ENCODE assay signal across 8 cellular contexts in genomic region chr2:27323592-27324285, GRCh38. TPM values are rescaled to one million over a fixed set of nuclear protein-coding genes. Genes with fewer than 3 reads are reported as not detected.
DNase-seq lines count a peak whose midpoint lies in the region; ATAC-seq and TF ChIP-seq lines count a peak whose summit lies in the region.

No MANE protein-coding gene starts in this region.

- TF ChIP-seq RAD21 in HCT116 (IDR thresholded peaks at IDR 0.05; ENCODE audit: low read depth): no peak

- CTCF ChIA-PET in HCT116 (lab: Charles Lee): interaction anchor here (1.3 kb wide), 1 partner anchor 44 kb away, joined by 4 read pairs; no protein-coding TSS in a partner anchor

- POLR2A ChIA-PET in HCT116 (lab: Charles Lee): interaction anchor here (1.3 kb wide), 1 partner anchor 46 kb away, joined by 4 read pairs; the partner anchor contains the start of gene EIF2B4

- no peaks in the 10 kb centered on the region for H4K20me1 ChIP-seq in HCT116 (ENCODE audit: insufficient read depth)
- no peaks in the 10 kb centered on the region for H4K20me1 ChIP-seq in SU-DHL-6 (ENCODE audit: low read depth, low read length)

- RAD21 ChIA-PET in HCT116 (lab: Charles Lee; ENCODE audit: low non-redundant PET in 1 of 2, low total read pairs in 2 of 2, uncharacterized antibody in 2 of 2, unreplicated experiment in 2 of 2): no interaction called here

- H3K4me2 ChIP-seq in HCT116 (ENCODE audit: low read length) (peak overlapping the region; percentile 87), SU-DHL-6 (ENCODE audit: low read depth, low read length, poor library complexity, severe bottlenecking) (peak overlapping the region; percentile 87)

- H3K4me1 ChIP-seq in HCT116 (ENCODE audit: control insufficient read depth in 1 of 2, insufficient read depth in 2 of 2, low read length in 2 of 2): peaks cover 24 to 40% of the 10 kb centered on the region in 2 experiments

- H2AFZ ChIP-seq in HCT116 (ENCODE audit: low read depth, low read length, poor library complexity, severe bottlenecking) (no peak overlapping the region), SU-DHL-6 (ENCODE audit: low read depth, low read length, severe bottlenecking) (peak overlapping the region; percentile 44)

- H3K79me2 ChIP-seq in HCT116 (ENCODE audit: insufficient read depth, low read length) (peaks cover 15% of the 10 kb centered on the region), SU-DHL-6 (ENCODE audit: insufficient read depth, low read length) (0 out of 2 replicates have a peak, but pooled peaks cover 8% of the 10 kb centered on the region)

- H3K4me3 ChIP-seq in HCT116 (replicated peaks in 1 of 2; ENCODE audit: low read depth in 1 of 2, low read length in 2 of 2) (peak overlapping the region; percentile 85 to 90), SU-DHL-6 (ENCODE audit: insufficient read depth, low read length, poor library complexity, severe bottlenecking) (peak overlapping the region; percentile 81), foreskin fibroblast (ENCODE audit: low read depth in 1 of 2, low read length in 2 of 2) (peak overlapping the region; percentile 87 to 94)

- H3K27me3 ChIP-seq in HCT116 (ENCODE audit: insufficient read depth, low read length) (no peaks in the 10 kb centered on the region), SU-DHL-6 (ENCODE audit: low read length) (no peaks in the 10 kb centered on the region)

- H3K9me2 ChIP-seq in HCT116 (ENCODE audit: insufficient read depth) (no peaks in the 10 kb centered on the region), SU-DHL-6 (replicated peaks; ENCODE audit: insufficient read depth, low read length) (no peaks in the 10 kb centered on the region)

- ATAC-seq in HCT116 (no peak), HG03025 (IDR thresholded peaks at IDR 0.05; ENCODE audit: low FRiP score, unreplicated experiment) (no peak)

- intact Hi-C loops in HCT116 (cut with micrococcal nuclease): loop anchor here (1.0 to 5.0 kb wide), 3 partner anchors 34 to 61 kb away; partner anchors contain the start of genes EIF2B4, SLC30A3 and SNX17

- H3K27ac ChIP-seq in HCT116 (ENCODE audit: low read depth, low read length) (peak overlapping the region; percentile 90), SU-DHL-6 (ENCODE audit: low read depth, low read length) (peak overlapping the region; percentile 65)

- no TSS peak for BruUV-seq in HCT116 (replicated peaks; lab: Mats Ljungman, UMichigan)

- TF ChIP-seq CTCF in HCT116 (IDR thresholded peaks at IDR 0.05 in 2 of 3, conservative IDR thresholded peaks at IDR 0.05 in 1 of 3; ENCODE audit: borderline replicate concordance in 1 of 3, insufficient read depth in 1 of 3, low read depth in 2 of 3, low read length in 2 of 3): no peak
- no peak for TF ChIP-seq CTCF in SU-DHL-6 (IDR thresholded peaks at IDR 0.05; ENCODE audit: insufficient read depth, low read length, poor library complexity, severe bottlenecking)
- TF ChIP-seq CTCF in foreskin fibroblast (IDR thresholded peaks at IDR 0.05; ENCODE audit: low read depth, low read length): no peak

- peaks cover 18% of the 10 kb centered on the region for H3F3A ChIP-seq in SU-DHL-6 (ENCODE audit: insufficient read depth)

- no peaks in the 10 kb centered on the region for H3K9me3 ChIP-seq in HCT116 (ENCODE audit: control insufficient read depth in 1 of 2, insufficient read depth in 1 of 2, low read depth in 1 of 2, low read length in 2 of 2)
- H3K9me3 ChIP-seq in SU-DHL-6 (ENCODE audit: insufficient read depth, low read length): no peaks in the 10 kb centered on the region

- H3K36me3 ChIP-seq in HCT116 (ENCODE audit: control insufficient read depth in 1 of 2, insufficient read depth in 2 of 2, low read length in 2 of 2) (peaks cover 11 to 14% of the 10 kb centered on the region in 2 experiments; a peak in 3 of 4 replicates), SU-DHL-6 (ENCODE audit: low read length) (peaks cover 7% of the 10 kb centered on the region; the same call in 1 of the 2 replicates)

- DNase-seq in HCT116 (ENCODE audit: low read depth, low spot score): no peak
- DNase-seq in foreskin fibroblast: no peak
- DNase-seq in putamen (ENCODE audit: low spot score): peak; percentile 11
- DNase-seq in superior temporal gyrus (ENCODE audit: extremely low spot score): no peak
- DNase-seq in T1000 (lab: John Stamatoyannopoulos, UW): no peak
- DNase-seq in ecto neural progenitor cell (ENCODE audit: low spot score): no peak

- peak overlapping the region; percentile 92 for H3K9ac ChIP-seq in HCT116 (ENCODE audit: low read length)
- H3K9ac ChIP-seq in SU-DHL-6 (ENCODE audit: low read length): peak overlapping the region; percentile 89

- no peak for TF ChIP-seq POLR2A in HCT116 (IDR thresholded peaks at IDR 0.05; ENCODE audit: borderline replicate concordance, extremely low read depth, insufficient read depth, insufficient read length)

TF ChIP-seq in HCT116, 20 proteins besides CTCF, POLR2A, EP300 and RAD21:
- TF ChIP-seq ZNF274 (IDR thresholded peaks at IDR 0.05; ENCODE audit: low read depth, low read length) (no peak), SRF (IDR thresholded peaks at IDR 0.05; ENCODE audit: low read depth) (no peak), FOSL1 (IDR thresholded peaks at IDR 0.05; ENCODE audit: low read depth) (no peak), EGR1 (IDR thresholded peaks at IDR 0.05; ENCODE audit: low read depth) (no peak), EZH2 (IDR thresholded peaks at IDR 0.05) (no peak), SP1 (IDR thresholded peaks at IDR 0.05; ENCODE audit: low read depth) (no peak), EZH2phosphoT487 (IDR thresholded peaks at IDR 0.05; ENCODE audit: borderline replicate concordance) (no peak), ZFX (IDR thresholded peaks at IDR 0.05) (no peak), CEBPB (IDR thresholded peaks at IDR 0.05; ENCODE audit: low read depth) (no peak), JUND (IDR thresholded peaks at IDR 0.05) (no peak), SIN3A (IDR thresholded peaks at IDR 0.05; ENCODE audit: low read depth) (no peak), ELF1 (IDR thresholded peaks at IDR 0.05; ENCODE audit: borderline replicate concordance, low read depth) (no peak), TCF7L2 (IDR thresholded peaks at IDR 0.05; ENCODE audit: borderline replicate concordance, extremely low read depth, insufficient read depth, insufficient read length) (no peak), CBX3 (IDR thresholded peaks at IDR 0.05; ENCODE audit: low read depth) (no peak), POLR2AphosphoS5 (IDR thresholded peaks at IDR 0.05; ENCODE audit: low read depth, low read length) (no peak), ZBTB33 (IDR thresholded peaks at IDR 0.05; ENCODE audit: extremely low read depth, insufficient replicate concordance, low read length) (no peak)
- TF ChIP-seq, protein P1, sequence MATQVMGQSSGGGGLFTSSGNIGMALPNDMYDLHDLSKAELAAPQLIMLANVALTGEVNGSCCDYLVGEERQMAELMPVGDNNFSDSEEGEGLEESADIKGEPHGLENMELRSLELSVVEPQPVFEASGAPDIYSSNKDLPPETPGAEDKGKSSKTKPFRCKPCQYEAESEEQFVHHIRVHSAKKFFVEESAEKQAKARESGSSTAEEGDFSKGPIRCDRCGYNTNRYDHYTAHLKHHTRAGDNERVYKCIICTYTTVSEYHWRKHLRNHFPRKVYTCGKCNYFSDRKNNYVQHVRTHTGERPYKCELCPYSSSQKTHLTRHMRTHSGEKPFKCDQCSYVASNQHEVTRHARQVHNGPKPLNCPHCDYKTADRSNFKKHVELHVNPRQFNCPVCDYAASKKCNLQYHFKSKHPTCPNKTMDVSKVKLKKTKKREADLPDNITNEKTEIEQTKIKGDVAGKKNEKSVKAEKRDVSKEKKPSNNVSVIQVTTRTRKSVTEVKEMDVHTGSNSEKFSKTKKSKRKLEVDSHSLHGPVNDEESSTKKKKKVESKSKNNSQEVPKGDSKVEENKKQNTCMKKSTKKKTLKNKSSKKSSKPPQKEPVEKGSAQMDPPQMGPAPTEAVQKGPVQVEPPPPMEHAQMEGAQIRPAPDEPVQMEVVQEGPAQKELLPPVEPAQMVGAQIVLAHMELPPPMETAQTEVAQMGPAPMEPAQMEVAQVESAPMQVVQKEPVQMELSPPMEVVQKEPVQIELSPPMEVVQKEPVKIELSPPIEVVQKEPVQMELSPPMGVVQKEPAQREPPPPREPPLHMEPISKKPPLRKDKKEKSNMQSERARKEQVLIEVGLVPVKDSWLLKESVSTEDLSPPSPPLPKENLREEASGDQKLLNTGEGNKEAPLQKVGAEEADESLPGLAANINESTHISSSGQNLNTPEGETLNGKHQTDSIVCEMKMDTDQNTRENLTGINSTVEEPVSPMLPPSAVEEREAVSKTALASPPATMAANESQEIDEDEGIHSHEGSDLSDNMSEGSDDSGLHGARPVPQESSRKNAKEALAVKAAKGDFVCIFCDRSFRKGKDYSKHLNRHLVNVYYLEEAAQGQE (IDR thresholded peaks at IDR 0.05; ENCODE audit: low read depth): no peak

RNA-seq across cellular contexts. Expression of gene MPV17, which starts 0.8 kb away (rescaled TPM):
- 55.4 TPM for total RNA-seq in HCT116 (2021; ENCODE audit: unreplicated experiment)
- polyA plus RNA-seq in HCT116 (2012): 44.2 and 55.5 TPM in 2 replicates

RNA-seq across cellular contexts. Expression of gene UCN, which starts 15.5 kb away (rescaled TPM):
- total RNA-seq in HCT116 (2021; ENCODE audit: unreplicated experiment): 8.0 TPM
- polyA plus RNA-seq in HCT116 (2012): 4.3 and 5.0 TPM in 2 replicates

RNA-seq across cellular contexts. Expression of gene GTF3C2, which starts 32.8 kb away (rescaled TPM):
- total RNA-seq in HCT116 (2021; ENCODE audit: unreplicated experiment): 88.2 TPM
- polyA plus RNA-seq in HCT116 (2012): 46.5 and 55.2 TPM in 2 replicates

RNA-seq across cellular contexts. Expression of gene TRIM54, which starts 41.5 kb away (rescaled TPM):
- 2.0 TPM for total RNA-seq in HCT116 (2021; ENCODE audit: unreplicated experiment)
- 1.0 and 1.4 TPM in 2 replicates for polyA plus RNA-seq in HCT116 (2012)

RNA-seq across cellular contexts. Expression of gene EIF2B4, which starts 46.4 kb away (rescaled TPM):
- total RNA-seq in HCT116 (2021; ENCODE audit: unreplicated experiment): 43.8 TPM
- 58.0 and 63.5 TPM in 2 replicates for polyA plus RNA-seq in HCT116 (2012)
